Comparison of ENCODE assay signal across 12 cellular contexts in genomic region chr2:3469486-3469885, GRCh38. TPM values are rescaled to one million over a fixed set of nuclear protein-coding genes. Genes with fewer than 3 reads are reported as not detected.
DNase-seq lines count a peak whose midpoint lies in the region; ATAC-seq and TF ChIP-seq lines count a peak whose summit lies in the region.
"Had no signal": no experiment of that assay in that cellular context is flagged by ENCODE, and none has a peak within 500 bp of the region (broad histone marks: within the 10 kb centered on the region; RNA-seq: fewer than 3 reads in every experiment).

No MANE protein-coding gene starts in this region.

- H3K4me1 ChIP-seq in heart left ventricle: peaks cover 9 to 71% (median 43%) of the 10 kb centered on the region in 12 donors
- no peaks in the 10 kb centered on the region for H3K4me1 ChIP-seq in transverse colon
- H3K4me1 ChIP-seq: BE2C had no signal

- intact Hi-C loops in heart left ventricle (cut with DNase I): loop anchor here in 3 of 10 donors (5.0 to 10.0 kb wide), 2 partner anchors 68 to 95 kb away; partner anchors contain the start of genes EIPR1 (in 2 of the 3) and TRAPPC12 (in 2 of the 3)
- intact Hi-C loops in posterior vena cava (cut with DNase I): no loop called here
- intact Hi-C loops in transverse colon (cut with DNase I; ENCODE audit: low total_unique reads): no loop called here

- DNase-seq in heart left ventricle (peak in 2 of 5 donors; percentile 17 to 49), posterior vena cava (ENCODE audit: low spot score) (peak; percentile 80), transverse colon (no peak), NCI-H345 treated with DMSO at 0.1 percent for 48 hours (lab: John Stamatoyannopoulos, UW; ENCODE audit: unreplicated experiment) (no peak), retina (no peak), MV-4-11 (lab: John Stamatoyannopoulos, UW) (no peak)
- DNase-seq: activated CD4-positive, CD25-positive, alpha-beta regulatory T cell; BE2C; MG63; stimulated activated CD4-positive, alpha-beta T cell treated with anti-CD3 and anti-CD28 coated beads, Interleukin-2, amount 100 ng/mL, for 48 hours had no signal

- H3K36me3 ChIP-seq in heart left ventricle (peaks cover 0 to 94% (median 54%) of the 10 kb centered on the region in 9 donors), transverse colon (peaks cover 0 to 21% (median 0%) of the 10 kb centered on the region in 4 donors)

- H3K9me3 ChIP-seq in heart left ventricle: no peaks in the 10 kb centered on the region
- H3K9me3 ChIP-seq in transverse colon: no peaks in the 10 kb centered on the region
- H3K9me3 ChIP-seq: BE2C, MG63 had no signal

- no peak overlapping the region for H3K4me3 ChIP-seq in heart left ventricle
- no peak overlapping the region for H3K4me3 ChIP-seq in transverse colon
- H3K4me3 ChIP-seq: MG63 had no signal

- TF ChIP-seq POLR2A in heart left ventricle (IDR thresholded peaks at IDR 0.05) (no peak), transverse colon (IDR thresholded peaks at IDR 0.05) (no peak)

- ATAC-seq in heart left ventricle: no peak
- ATAC-seq: HCT116 had no signal

- WGBS in heart left ventricle, 4 donors: 93 to 95% (median 94%) methylated on average over 7 of the region's 7 CpGs
- 91 to 100% methylated on average over 4 to 7 of the region's 7 CpGs for WGBS in transverse colon (ENCODE audit: low coverage in 1 of 2), 2 donors

- TF ChIP-seq EP300 in transverse colon (IDR thresholded peaks at IDR 0.05; ENCODE audit: low read depth): no peak

- in situ Hi-C loops in transverse colon (cut with MboI; ENCODE audit: low pct_ligation_motif_present in 1 of 4, low pct_unique_long_range_greater_than_20kb in 1 of 4, low sequenced_read_pairs in 3 of 4): no loop called here

- peak overlapping the region; percentile 74 for H3K27ac ChIP-seq in angular gyrus (ENCODE audit: low read depth, low read length)
- peak overlapping the region; percentile 76 to 95 (median 84) for H3K27ac ChIP-seq in heart left ventricle
- peak overlapping the region in 3 of 4 donors; percentile 35 to 60 (median 48) for H3K27ac ChIP-seq in transverse colon

- TF ChIP-seq CTCF in heart left ventricle (IDR thresholded peaks at IDR 0.05) (no peak), transverse colon (IDR thresholded peaks at IDR 0.05) (no peak)

- H3K27me3 ChIP-seq in heart left ventricle (no peaks in the 10 kb centered on the region), transverse colon (no peaks in the 10 kb centered on the region)
- H3K27me3 ChIP-seq: BE2C, MG63 had no signal

RNA-seq across cellular contexts. Expression of gene ADI1, which starts 49.8 kb away (rescaled TPM):
- total RNA-seq in heart left ventricle (100 to 1,000 TPM in 8 of 9 donors, 10 to 100 TPM in 1; 94.6 to 200 (median 172) TPM), posterior vena cava (10 to 100 TPM; 29.5 to 43.2 TPM), transverse colon (100 to 1,000 TPM in 1 of 4 donors, 10 to 100 TPM in 3; 44.1 to 110 (median 78.1) TPM)
- 100 to 1,000 TPM in 1 of 2 donors, 10 to 100 TPM in 1; 69.2 to 139 TPM for polyA plus RNA-seq in heart left ventricle
